In the genomic region with DNA sequence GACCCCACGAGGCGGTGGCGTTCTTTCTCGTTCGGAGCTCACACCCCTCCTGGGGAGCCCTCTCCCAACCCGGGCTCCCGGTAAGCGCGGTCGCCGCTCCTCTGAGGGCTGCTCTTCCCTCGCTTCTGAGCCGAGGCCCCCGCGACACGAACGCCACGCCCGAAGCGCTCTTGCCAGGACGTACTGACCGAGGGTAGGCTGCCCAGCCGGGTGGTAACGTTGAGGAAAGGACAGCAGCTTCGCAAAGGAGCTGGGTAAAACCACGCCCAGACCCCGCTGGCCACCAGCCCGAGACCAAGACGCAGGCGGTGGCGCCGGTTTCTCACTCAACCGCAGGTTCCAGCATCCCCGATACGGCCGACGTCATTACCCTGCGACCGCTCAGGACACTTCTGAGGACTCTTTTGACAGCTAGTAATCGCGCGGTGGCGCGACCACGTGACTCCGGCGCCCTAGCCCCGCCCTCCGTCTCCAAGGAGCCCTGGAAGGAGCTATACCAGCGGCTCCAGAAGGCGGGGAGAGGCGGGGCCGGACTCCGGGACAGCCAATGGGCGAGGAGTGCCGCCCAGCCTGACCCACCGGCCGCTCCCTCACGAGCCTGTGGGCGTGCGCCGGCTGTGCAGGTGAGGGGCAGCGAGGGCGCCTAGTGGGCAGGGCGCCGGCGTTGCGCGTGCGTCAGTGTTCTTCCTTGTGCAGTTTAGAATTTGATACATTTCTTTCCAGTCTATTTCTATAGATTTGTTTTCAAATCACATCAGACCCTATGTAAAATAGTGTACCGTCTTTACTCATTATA, we compare ENCODE assay signal across 8 cellular contexts. TPM values are rescaled to one million over a fixed set of nuclear protein-coding genes. Genes with fewer than 3 reads are reported as not detected.
A peak's percentile ranks its signal among the peaks of the same experiment; 100 is the strongest.
DNase-seq lines count a peak whose midpoint lies in the region; ATAC-seq and TF ChIP-seq lines count a peak whose summit lies in the region.

No MANE protein-coding gene starts in this region.

- peak overlapping the region; percentile 23 for H2BK15ac ChIP-seq in neuronal stem cell (ENCODE audit: low read length)

- H3K14ac ChIP-seq in neuronal stem cell (ENCODE audit: low read length), result peak overlapping the region; percentile 50

- peak overlapping the region; percentile 57 for H4K8ac ChIP-seq in neuronal stem cell (ENCODE audit: low read depth, low read length)

- no peak overlapping the region for H2BK12ac ChIP-seq in neuronal stem cell (ENCODE audit: low read length)

- H4K91ac ChIP-seq in neuronal stem cell (ENCODE audit: low read depth, low read length, poor library complexity), result no peak overlapping the region

- TF ChIP-seq POLR2A in NB4 (IDR thresholded peaks at IDR 0.05; ENCODE audit: extremely low read depth, insufficient read length), result peak; percentile 68
- peak; percentile 82 to 86 for TF ChIP-seq POLR2A in gastroesophageal sphincter (IDR thresholded peaks at IDR 0.05)

- peaks cover 5% of the 10 kb centered on the region for H3K79me1 ChIP-seq in neuronal stem cell (ENCODE audit: low read depth, low read length)

- ATAC-seq in HG02571 (IDR thresholded peaks at IDR 0.05; ENCODE audit: unreplicated experiment), result peak; percentile 67
- peak; percentile 84 for ATAC-seq in gastroesophageal sphincter

- H3K36me3 ChIP-seq in GM06990 (ENCODE audit: control insufficient read depth, insufficient read depth, low read length), result peaks cover 4% of the 10 kb centered on the region
- H3K36me3 ChIP-seq in gastroesophageal sphincter, result peaks cover 0 to 21% of the 10 kb centered on the region in 2 donors
- peaks cover 19 to 30% of the 10 kb centered on the region in 2 donors for H3K36me3 ChIP-seq in neuronal stem cell (replicated peaks in 1 of 2; ENCODE audit: control insufficient read depth in 2 of 2, insufficient read depth in 2 of 2, low read length in 2 of 2)
- peaks cover 5 to 22% (median 18%) of the 10 kb centered on the region in 5 donors for H3K36me3 ChIP-seq in subcutaneous abdominal adipose tissue (ENCODE audit: control insufficient read depth in 5 of 5, insufficient read depth in 5 of 5, low read length in 5 of 5)

- no peak overlapping the region for H2AK5ac ChIP-seq in neuronal stem cell (ENCODE audit: low read depth, low read length)

- H3K23ac ChIP-seq in neuronal stem cell (ENCODE audit: low read depth, low read length, poor library complexity), result peak overlapping the region; percentile 87

- DNase-seq in GM06990 (ENCODE audit: extremely low read depth, insufficient read length) (peak; percentile 100), NB4 (ENCODE audit: low read depth) (peak; percentile 100), SK-N-DZ (ENCODE audit: low spot score) (peak; percentile 99), neuronal stem cell (ENCODE audit: low spot score) (peak; percentile 100)
- peak; percentile 100 for DNase-seq in activated naive CD4-positive, alpha-beta T cell treated with anti-CD3 and anti-CD28 coated beads, Interleukin-2, amount 50 U/mL, for 16 hours

- no peaks in the 10 kb centered on the region for H3K9me3 ChIP-seq in gastroesophageal sphincter
- no peaks in the 10 kb centered on the region for H3K9me3 ChIP-seq in neuronal stem cell (replicated peaks in 1 of 2; ENCODE audit: control insufficient read depth in 2 of 2, insufficient read depth in 1 of 2, low read depth in 1 of 2, low read length in 2 of 2)
- no peaks in the 10 kb centered on the region for H3K9me3 ChIP-seq in subcutaneous abdominal adipose tissue (ENCODE audit: control insufficient read depth in 5 of 5, low read length in 5 of 5)

- H3K4me3 ChIP-seq in GM06990 (replicated peaks; ENCODE audit: low read depth, low read length), result peak overlapping the region; percentile 91
- H3K4me3 ChIP-seq in NB4 (ENCODE audit: low read depth, low read length), result peak overlapping the region; percentile 87
- peak overlapping the region; percentile 54 to 68 for H3K4me3 ChIP-seq in gastroesophageal sphincter
- H3K4me3 ChIP-seq in neuronal stem cell (ENCODE audit: low read length in 2 of 2), result peak overlapping the region; percentile 62 to 95
- peak overlapping the region; percentile 74 to 85 (median 82) for H3K4me3 ChIP-seq in subcutaneous abdominal adipose tissue (ENCODE audit: low read depth in 1 of 5, low read length in 5 of 5)

- 0 to 1% methylated on average over 4 to 13 of the region's 71 CpGs for WGBS in gastroesophageal sphincter (ENCODE audit: low coverage in 1 of 2), 2 donors
- no CpG with 5 or more reads among the region's 71 CpGs for WGBS in neuronal stem cell (ENCODE audit: extremely low coverage in 2 of 2, insufficient read length in 2 of 2, insufficient replicate concordance in 1 of 2), 2 donors

- no peak overlapping the region for H2BK120ac ChIP-seq in neuronal stem cell (ENCODE audit: low read depth, low read length)

- peak overlapping the region; percentile 88 for H2BK5ac ChIP-seq in neuronal stem cell (ENCODE audit: low read length)

- peak; percentile 16 for TF ChIP-seq CTCF in GM06990 (IDR thresholded peaks at IDR 0.05; ENCODE audit: insufficient read depth, low read length, poor library complexity, severe bottlenecking)
- no peak for TF ChIP-seq CTCF in NB4 (IDR thresholded peaks at IDR 0.05; ENCODE audit: low read depth, low read length)
- TF ChIP-seq CTCF in gastroesophageal sphincter (IDR thresholded peaks at IDR 0.05), result no peak

- H3K4me1 ChIP-seq in gastroesophageal sphincter (peaks cover 0 to 40% (median 9%) of the 10 kb centered on the region in 3 donors), neuronal stem cell (ENCODE audit: control insufficient read depth in 2 of 2, insufficient read depth in 1 of 2, low read depth in 1 of 2, low read length in 2 of 2) (peaks cover 9 to 15% of the 10 kb centered on the region in 2 donors), subcutaneous abdominal adipose tissue (ENCODE audit: control insufficient read depth in 5 of 5, insufficient read depth in 5 of 5, low read length in 5 of 5) (peaks cover 7 to 40% (median 33%) of the 10 kb centered on the region in 5 donors)

- peak overlapping the region; percentile 89 to 98 (median 95) for H3K27ac ChIP-seq in gastroesophageal sphincter
- peak overlapping the region; percentile 94 for H3K27ac ChIP-seq in neuronal stem cell (replicated peaks; ENCODE audit: low read length)
- peak overlapping the region; percentile 94 for H3K27ac ChIP-seq in subcutaneous abdominal adipose tissue (ENCODE audit: low read depth, low read length)

- no peak for TF ChIP-seq EP300 in gastroesophageal sphincter (IDR thresholded peaks at IDR 0.05)

- H3K27me3 ChIP-seq in GM06990 (replicated peaks; ENCODE audit: control insufficient read depth, insufficient read depth, low read length) (no peaks in the 10 kb centered on the region), gastroesophageal sphincter (no peaks in the 10 kb centered on the region), neuronal stem cell (ENCODE audit: control insufficient read depth in 3 of 3, insufficient read depth in 3 of 3, low read depth in 1 of 3, low read length in 3 of 3) (no peaks in the 10 kb centered on the region), subcutaneous abdominal adipose tissue (ENCODE audit: control insufficient read depth in 5 of 5, insufficient read depth in 4 of 5, low read length in 5 of 5) (no peaks in the 10 kb centered on the region)

- peak overlapping the region; percentile 93 for H2AFZ ChIP-seq in neuronal stem cell (ENCODE audit: low read length)

- peak overlapping the region; percentile 86 for H3K4ac ChIP-seq in neuronal stem cell (ENCODE audit: low read length)

- peak overlapping the region; percentile 71 for H3K4me2 ChIP-seq in neuronal stem cell (ENCODE audit: insufficient read depth, low read length, poor library complexity, severe bottlenecking)

- peak overlapping the region; percentile 97 for H3K18ac ChIP-seq in neuronal stem cell (ENCODE audit: low read length)

- H3K9ac ChIP-seq in neuronal stem cell (ENCODE audit: low read depth, low read length, poor library complexity) (peak overlapping the region; percentile 96), subcutaneous abdominal adipose tissue (ENCODE audit: low read length in 5 of 5) (peak overlapping the region in 4 of 5 donors; percentile 84 to 88 (median 87))

RNA-seq across cellular contexts. Expression of a gene that starts 4.0 kb away (rescaled TPM):
- polyA plus RNA-seq in SK-N-DZ (2014; cell fraction: cytosol; rRNA removed), result 9.5 and 15.0 TPM in 2 replicates
- polyA plus RNA-seq in SK-N-DZ (2014; cell fraction: nucleus; rRNA removed), result 15.3 and 20.4 TPM in 2 replicates
- 10 to 100 TPM; 13.5 to 18.8 (median 17.4) TPM for total RNA-seq in gastroesophageal sphincter
- polyA plus RNA-seq in neuronal stem cell (2013, experiment 1 of 2), result 6.0 TPM
- 6.0 TPM for polyA plus RNA-seq in neuronal stem cell (2013, experiment 2 of 2)

RNA-seq across cellular contexts. Expression of a gene that starts 7.4 kb away (rescaled TPM):
- polyA plus RNA-seq in SK-N-DZ (2014; cell fraction: cytosol; rRNA removed), result 83.3 and 99.4 TPM in 2 replicates
- polyA plus RNA-seq in SK-N-DZ (2014; cell fraction: nucleus; rRNA removed), result 48.4 and 63.7 TPM in 2 replicates
- 10 to 100 TPM; 21.3 to 42.0 (median 26.5) TPM for total RNA-seq in gastroesophageal sphincter
- 32.1 TPM for polyA plus RNA-seq in neuronal stem cell (2013, experiment 1 of 2)
- polyA plus RNA-seq in neuronal stem cell (2013, experiment 2 of 2), result 32.9 TPM

Comparison
In these comparisons a context has a peak if more than half of its experiments do, and no peak if none do; other contexts are left out.
1. Peak in every context shown above with its lines: DNase-seq, ATAC-seq, H3K4me3 ChIP-seq and H3K27ac ChIP-seq.